34 cellular contexts compared by ENCODE assay signal in genomic region chr15:66625531-66625930, GRCh38. TPM values are rescaled to one million over a fixed set of nuclear protein-coding genes. Genes with fewer than 3 reads are reported as not detected.
"Had no signal": no experiment of that assay in that cellular context is flagged by ENCODE, and none has a peak within 500 bp of the region (broad histone marks: within the 10 kb centered on the region; RNA-seq: fewer than 3 reads in every experiment).

No MANE protein-coding gene starts in this region.

- H3K36me3 ChIP-seq: esophagus squamous epithelium, heart right ventricle, left lung, neural progenitor cell, right lobe of liver, stomach, thyroid gland had no signal

- H3K27ac Mint-ChIP-seq: effector memory CD8-positive, alpha-beta T cell; naive thymus-derived CD4-positive, alpha-beta T cell; neural progenitor cell; progenitor cell of endocrine pancreas; stimulated activated effector memory CD8-positive, alpha-beta T cell treated with anti-CD3 and anti-CD28 coated beads, Interleukin-12 subunit alpha, Interleukin-12 subunit beta, amount 100 ng/mL, for 72 hours had no signal

- H3K4me2 ChIP-seq: neural progenitor cell had no signal

- H3K27me3 ChIP-seq: right lobe of liver, thyroid gland had no signal

- H3K4me3 Mint-ChIP-seq: effector memory CD8-positive, alpha-beta T cell; naive thymus-derived CD4-positive, alpha-beta T cell; nephron; neural progenitor cell; stimulated activated effector memory CD8-positive, alpha-beta T cell treated with anti-CD3 and anti-CD28 coated beads, Interleukin-12 subunit alpha, Interleukin-12 subunit beta, amount 100 ng/mL, for 72 hours had no signal

- H3K4me1 ChIP-seq: parathyroid adenoma, right lobe of liver had no signal

- ATAC-seq: effector memory CD8-positive, alpha-beta T cell; heart right ventricle; left cardiac atrium; left lung; naive thymus-derived CD4-positive, alpha-beta T cell; right lobe of liver; stimulated activated effector memory CD8-positive, alpha-beta T cell treated with anti-CD3 and anti-CD28 coated beads, Interleukin-12 subunit alpha, Interleukin-12 subunit beta, amount 100 ng/mL, for 72 hours had no signal

- H3K79me2 ChIP-seq: parathyroid adenoma had no signal

- H3K27ac ChIP-seq: coronary artery, esophagus squamous epithelium, heart right ventricle, left lung, neural progenitor cell, parathyroid adenoma, right lobe of liver, stomach, thyroid gland had no signal

- H3K9ac ChIP-seq: neural progenitor cell, parathyroid adenoma had no signal

- H3K4me1 Mint-ChIP-seq: stimulated activated effector memory CD8-positive, alpha-beta T cell treated with anti-CD3 and anti-CD28 coated beads, Interleukin-12 subunit alpha, Interleukin-12 subunit beta, amount 100 ng/mL, for 72 hours had no signal

- H3K36me3 Mint-ChIP-seq: neural progenitor cell; stimulated activated effector memory CD8-positive, alpha-beta T cell treated with anti-CD3 and anti-CD28 coated beads, Interleukin-12 subunit alpha, Interleukin-12 subunit beta, amount 100 ng/mL, for 72 hours had no signal

- H3K4me3 ChIP-seq: coronary artery, esophagus squamous epithelium, heart right ventricle, left lung, neural progenitor cell, right lobe of liver, stomach, thyroid gland had no signal

- DNase-seq: effector memory CD8-positive, alpha-beta T cell; esophagus squamous epithelium; foreskin melanocyte; glutamatergic neuron; heart right ventricle; hippocampal formation; left cardiac atrium; left lung; mesenchymal stem cell; midbrain; naive thymus-derived CD4-positive, alpha-beta T cell; small intestine; stimulated activated CD4-positive, alpha-beta T cell treated with anti-CD3 and anti-CD28 coated beads, Interleukin-12 subunit alpha, Interleukin-12 subunit beta, amount 100 ng/mL, for 4 hours; stimulated activated CD4-positive, alpha-beta T cell treated with anti-CD3 and anti-CD28 coated beads, Interleukin-1b, Interleukin-23, amount 100 ng/mL, for 48 hours; stimulated activated CD4-positive, alpha-beta T cell treated with anti-CD3 and anti-CD28 coated beads, Interleukin-4, amount 100 ng/mL, for 24 hours; stimulated activated naive CD4-positive, alpha-beta T cell treated with Interleukin-2 at 50 U/mL for 16 hours; stomach; thyroid gland had no signal

- FAIRE-seq: endometrium, islet of Langerhans, small intestine had no signal

- H3K9me3 ChIP-seq: esophagus squamous epithelium, heart right ventricle, left lung, right lobe of liver, stomach, thyroid gland had no signal

- H2AFZ ChIP-seq: neural progenitor cell, parathyroid adenoma had no signal

- H3K9me3 Mint-ChIP-seq: effector memory CD8-positive, alpha-beta T cell; naive thymus-derived CD4-positive, alpha-beta T cell; nephron; neural progenitor cell; stimulated activated effector memory CD8-positive, alpha-beta T cell treated with anti-CD3 and anti-CD28 coated beads, Interleukin-12 subunit alpha, Interleukin-12 subunit beta, amount 100 ng/mL, for 72 hours had no signal

RNA-seq across cellular contexts. Expression of gene LCTL, which starts 59.7 kb away (rescaled TPM):
- total RNA-seq: dermis microvascular lymphatic vessel endothelial cell; esophagus squamous epithelium; kidney epithelial cell; left cardiac atrium; lower leg skin; lung microvascular endothelial cell; mucosa of gallbladder; naive thymus-derived CD4-positive, alpha-beta T cell; right lobe of liver; stomach; subcutaneous adipose tissue; thyroid gland; urinary bladder had no signal
- polyA plus RNA-seq: heart right ventricle; naive thymus-derived CD4-positive, alpha-beta T cell; small intestine; stomach; urinary bladder had no signal
